Comparison of ENCODE assay signal across 35 cellular contexts in genomic region chr2:56969513-56969912, GRCh38.
"Had no signal": no experiment of that assay in that cellular context is flagged by ENCODE, and none has a peak within 500 bp of the region (broad histone marks: within the 10 kb centered on the region; RNA-seq: fewer than 3 reads in every experiment).

No MANE protein-coding gene starts in this region.

- DNase-seq: Karpas-422, Kasumi-1, MG63, MM.1S, MV-4-11, NCI-H1048, NCI-H1092, NCI-H1092 treated with DMSO at 0.1 percent for 48 hours, NCI-H1105, NCI-H1105 treated with DMSO at 0.1 percent for 48 hours, NCI-H1417, NCI-H1417 treated with DMSO at 0.1 percent for 48 hours, NCI-H1436, NCI-H1436 treated with DMSO at 0.1 percent for 48 hours, NCI-H146, NCI-H1694, NCI-H1694 treated with DMSO at 0.1 percent for 48 hours, NCI-H187, NCI-H187 treated with DMSO at 0.1 percent for 48 hours, NCI-H1930, NCI-H2029, NCI-H2029 treated with DMSO at 0.1 percent for 48 hours, NCI-H2081, NCI-H2107, NCI-H2171, NCI-H2171 treated with DMSO at 0.1 percent for 48 hours, NCI-H2227 treated with DMSO at 0.1 percent for 48 hours, NCI-H226, NCI-H345, NCI-H446, NCI-H446 treated with DMSO at 0.1 percent for 48 hours, NCI-H510A, NCI-H510A treated with DMSO at 0.1 percent for 48 hours, NCI-H524, NCI-H524 treated with DMSO at 0.1 percent for 48 hours had no signal

- H3K27me3 ChIP-seq: MG63 had no signal

- H3K4me3 ChIP-seq: MG63 had no signal

- H3K9me3 ChIP-seq: MG63 had no signal

- H3K36me3 ChIP-seq: MG63 had no signal
